In genomic region chr22:46865052-46865434, GRCh38 we compare ENCODE assay signal across 26 cellular contexts.
DNase-seq lines count a peak whose midpoint lies in the region; ATAC-seq, FAIRE-seq and TF ChIP-seq lines count a peak whose summit lies in the region.
"Had no signal": no experiment of that assay in that cellular context is flagged by ENCODE, and none has a peak within 500 bp of the region (broad histone marks: within the 10 kb centered on the region; RNA-seq: fewer than 3 reads in every experiment).

No MANE protein-coding gene starts in this region.

- peaks cover 11% of the 10 kb centered on the region for H3K36me3 Mint-ChIP-seq in progenitor cell of endocrine pancreas (ENCODE audit: insufficient read depth)

- TF ChIP-seq POLR2A in HepG2 (IDR thresholded peaks at IDR 0.05; ENCODE audit: insufficient read depth in 1 of 2, low read depth in 2 of 2, low read length in 2 of 2) = no peak

- H3K27me3 ChIP-seq in HepG2 (ENCODE audit: control insufficient read depth in 1 of 2, insufficient read depth in 2 of 2, low read length in 2 of 2) = no peaks in the 10 kb centered on the region
- H3K27me3 ChIP-seq: BLaER1 had no signal

- H3K27ac Mint-ChIP-seq in progenitor cell of endocrine pancreas = peak overlapping the region; percentile 14
- H3K27ac Mint-ChIP-seq: CD4-positive, alpha-beta T cell had no signal

- TF ChIP-seq EP300 in HepG2 (IDR thresholded peaks at IDR 0.05; ENCODE audit: low read depth in 2 of 2, low read length in 2 of 2) (no peak), HepG2 (CRISPR knock-in tag; IDR thresholded peaks at IDR 0.05; ENCODE audit: borderline replicate concordance) (no peak)

- TF ChIP-seq RAD21 in HepG2 (CRISPR knock-in tag; IDR thresholded peaks at IDR 0.05) = no peak

- in situ Hi-C loops in HepG2 (cut with HindIII; ENCODE audit: extremely low pct_ligation_motif_present, low pct_unique_long_range_greater_than_20kb) = no loop called here

- no peak overlapping the region for H3K9ac ChIP-seq in HepG2 (ENCODE audit: insufficient read depth, low read depth, low read length)
- H3K9ac ChIP-seq: BLaER1, KMS-11 had no signal

- H4K20me1 ChIP-seq in HepG2 (ENCODE audit: insufficient read depth, low read length) = no peaks in the 10 kb centered on the region

- no TSS peak for BruUV-seq in HepG2 (replicated peaks; lab: Mats Ljungman, UMichigan)

- DNase-seq in NCI-H146 (lab: John Stamatoyannopoulos, UW) = peak; percentile 28
- no peak for DNase-seq in NCI-H146 treated with DMSO at 0.1 percent for 48 hours (lab: John Stamatoyannopoulos, UW; ENCODE audit: unreplicated experiment)
- peak; percentile 39 for DNase-seq in NCI-H69 (lab: John Stamatoyannopoulos, UW)
- no peak for DNase-seq in HepG2 (ENCODE audit: low spot score)
- DNase-seq in progenitor cell of endocrine pancreas (ENCODE audit: low spot score, unreplicated experiment) = no peak
- DNase-seq in NCI-H128 (lab: John Stamatoyannopoulos, UW; ENCODE audit: unreplicated experiment) = no peak
- DNase-seq in activated CD4-positive, alpha-beta T cell treated with anti-CD3 and anti-CD28 coated beads, Interleukin-2, amount 50 U/mL, for 4 hours = no peak
- DNase-seq: ACHN; CD4-positive, alpha-beta T cell; GDM1; GOT3; IMR-90; NCI-H1105; NCI-H187 treated with DMSO at 0.1 percent for 48 hours; NCI-H2107; NCI-H2227 treated with DMSO at 0.1 percent for 48 hours; NCI-H526 treated with DMSO at 0.1 percent for 48 hours; RPMI8226; SHP77 had no signal

- peaks cover 5% of the 10 kb centered on the region for H3K9me3 Mint-ChIP-seq in progenitor cell of endocrine pancreas (ENCODE audit: low read depth)

- 81% methylated on average over 3 of the region's 3 CpGs for WGBS in HepG2 (ENCODE audit: low lambda C conversion rate)

- H3K4me1 Mint-ChIP-seq in progenitor cell of endocrine pancreas (ENCODE audit: low read depth) = peaks cover 16% of the 10 kb centered on the region

- FAIRE-seq in HepG2 (lab: Jason Lieb, UNC) = no peak
- FAIRE-seq: HTR-8/SVneo had no signal

- peak overlapping the region; percentile 66 for H3K4me2 ChIP-seq in HepG2 (ENCODE audit: low read depth, low read length)
- H3K4me2 ChIP-seq: BLaER1, KMS-11, PC-9 had no signal

- H3K27ac ChIP-seq in HepG2 (ENCODE audit: extremely low read length, insufficient read depth, low read length) = peak overlapping the region; percentile 66
- H3K27ac ChIP-seq: 22Rv1, BLaER1, KMS-11, PC-9 had no signal

- H3K4me3 Mint-ChIP-seq in progenitor cell of endocrine pancreas (ENCODE audit: low read depth) = no peak overlapping the region
- H3K4me3 Mint-ChIP-seq: CD4-positive, alpha-beta T cell had no signal

- H3K9me3 ChIP-seq in HepG2 (ENCODE audit: low read length) = no peaks in the 10 kb centered on the region

- H3K27me3 Mint-ChIP-seq in progenitor cell of endocrine pancreas = no peaks in the 10 kb centered on the region
- H3K27me3 Mint-ChIP-seq: CD4-positive, alpha-beta T cell had no signal

- H2AFZ ChIP-seq in HepG2 (ENCODE audit: low read length) = no peak overlapping the region
- H2AFZ ChIP-seq: PC-9 had no signal

- peaks cover 9% of the 10 kb centered on the region for H3K79me2 ChIP-seq in HepG2 (ENCODE audit: insufficient read depth, low read length)

- no peak for TF ChIP-seq CTCF in HepG2 (CRISPR knock-in tag; IDR thresholded peaks at IDR 0.05)
- TF ChIP-seq CTCF in progenitor cell of endocrine pancreas (IDR thresholded peaks at IDR 0.05; ENCODE audit: unreplicated experiment) = no peak

- intact Hi-C loops in HepG2 (cut with micrococcal nuclease; ENCODE audit: unreplicated experiment) = no loop called here

- peaks cover 56% of the 10 kb centered on the region for H3K4me1 ChIP-seq in HepG2 (ENCODE audit: insufficient read depth, low read length)
- H3K4me1 ChIP-seq: BLaER1 had no signal

- CTCF ChIA-PET in HepG2 (lab: Yijun Ruan, JAX; ENCODE audit: low intra/inter-chr PET ratio, low total read pairs) = no interaction called here

- POLR2A ChIA-PET in HepG2 (lab: Yijun Ruan, JAX) = interaction anchor here (2.1 kb wide), 1 partner anchor 103 kb away, joined by 8 read pairs; the partner anchor contains the start of gene TBC1D22A

- ATAC-seq in HepG2 (no peak), HG03175 (IDR thresholded peaks at IDR 0.05; ENCODE audit: unreplicated experiment) (no peak)
- ATAC-seq: HCT116 had no signal

- peaks cover 0 to 1% of the 10 kb centered on the region in 2 experiments; a peak in 3 of 5 replicates for H3K36me3 ChIP-seq in HepG2 (replicated peaks in 1 of 2; ENCODE audit: control insufficient read depth in 1 of 2, insufficient read depth in 2 of 2, low read length in 2 of 2)

- peak overlapping the region in 1 of 3 experiments; percentile 43; a peak in 1 of 6 replicates for H3K4me3 ChIP-seq in HepG2 (replicated peaks in 1 of 3; ENCODE audit: insufficient read depth in 1 of 3, low read depth in 2 of 3, low read length in 3 of 3)
- H3K4me3 ChIP-seq: BLaER1, PC-9 had no signal

TF ChIP-seq in HepG2, 621 proteins besides CTCF, POLR2A, EP300 and RAD21:
- TF ChIP-seq E2F2 (CRISPR knock-in tag; IDR thresholded peaks at IDR 0.05; ENCODE audit: borderline replicate concordance) = no peak
- TF ChIP-seq SOX13 (IDR thresholded peaks at IDR 0.05) = no peak
- TF ChIP-seq SOX13 (CRISPR knock-in tag; conservative IDR thresholded peaks at IDR 0.05 in 1 of 2, IDR thresholded peaks at IDR 0.05 in 1 of 2) = peak in 1 of 2 experiments; percentile 50; a peak in 2 of 4 replicates

Comparison
In these comparisons a context has a peak if more than half of its experiments do, and no peak if none do; other contexts are left out.
1. DNase-seq: peak in NCI-H146 (single experiment) and NCI-H69 (single experiment); none in NCI-H146 treated with DMSO at 0.1 percent for 48 hours (single experiment), HepG2 (single experiment), progenitor cell of endocrine pancreas (single experiment), NCI-H128 (single experiment) and activated CD4-positive, alpha-beta T cell treated with anti-CD3 and anti-CD28 coated beads, Interleukin-2, amount 50 U/mL, for 4 hours (0 of 2).